ENCODE assay signal across 10 cellular contexts in the genomic region with DNA sequence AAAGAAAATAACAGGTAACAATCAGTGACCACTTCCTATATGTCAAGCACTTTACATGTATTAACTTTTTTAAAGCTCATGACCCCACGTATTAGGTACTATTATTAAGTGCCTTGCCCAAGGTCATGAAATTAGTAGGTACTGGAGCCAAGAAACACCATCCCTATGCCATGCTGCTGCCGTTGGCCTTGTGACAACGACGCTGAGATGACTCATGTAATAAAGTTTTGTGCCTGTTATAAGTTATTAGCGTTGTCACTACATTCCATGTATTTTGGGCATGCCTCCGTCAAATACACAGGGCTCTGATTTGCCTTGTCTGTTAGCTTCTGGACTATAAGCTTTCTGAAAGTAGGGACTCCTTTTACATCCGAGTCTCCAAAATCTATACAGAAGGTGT. TPM values are rescaled to one million over a fixed set of nuclear protein-coding genes. Genes with fewer than 3 reads are reported as not detected.
A peak's percentile ranks its signal among the peaks of the same experiment; 100 is the strongest.
DNase-seq lines count a peak whose midpoint lies in the region; ATAC-seq and TF ChIP-seq lines count a peak whose summit lies in the region.
"Had no signal": no experiment of that assay in that cellular context is flagged by ENCODE, and none has a peak within 500 bp of the region (broad histone marks: within the 10 kb centered on the region; RNA-seq: fewer than 3 reads in every experiment).

No MANE protein-coding gene starts in this region.

- H3K27me3 Mint-ChIP-seq in CD8-positive, alpha-beta memory T cell: no peaks in the 10 kb centered on the region

- TF ChIP-seq EP300 in gastroesophageal sphincter (IDR thresholded peaks at IDR 0.05): no peak

- no peak overlapping the region for H3K9ac ChIP-seq in parathyroid adenoma

- POLR2A ChIA-PET in CD8-positive, alpha-beta memory T cell (lab: Charles Lee): no interaction called here
- POLR2A ChIA-PET in OCI-LY7 (lab: Charles Lee): interaction anchor here (1.0 kb wide), 1 partner anchor 11 kb away, joined by 3 read pairs; no protein-coding TSS in a partner anchor

- WGBS in gastroesophageal sphincter (ENCODE audit: low coverage in 1 of 2), 2 donors: 82 to 91% methylated on average over 4 to 7 of the region's 7 CpGs

- no peak for TF ChIP-seq POLR2A in gastroesophageal sphincter (IDR thresholded peaks at IDR 0.05)

- no peak overlapping the region for H3K27ac ChIP-seq in CD8-positive, alpha-beta memory T cell (ENCODE audit: low read depth, low read length)
- no peak overlapping the region for H3K27ac ChIP-seq in OCI-LY7 (ENCODE audit: low read depth, low read length, poor library complexity, severe bottlenecking)
- H3K27ac ChIP-seq in coronary artery: peak overlapping the region in 1 of 2 donors; percentile 3
- H3K27ac ChIP-seq in parathyroid adenoma: no peak overlapping the region
- H3K27ac ChIP-seq in gastroesophageal sphincter: peak overlapping the region in 1 of 4 donors; percentile 14

- peaks cover 0 to 2% (median 0%) of the 10 kb centered on the region in 5 donors for H3K9me3 Mint-ChIP-seq in CD8-positive, alpha-beta memory T cell

- no peak overlapping the region for H3K4me3 ChIP-seq in CD8-positive, alpha-beta memory T cell (ENCODE audit: low read length)
- H3K4me3 ChIP-seq in OCI-LY7 (ENCODE audit: low read depth, low read length, poor library complexity, severe bottlenecking) (no peak overlapping the region), coronary artery (peak overlapping the region; percentile 84), parathyroid adenoma (ENCODE audit: low read depth, low read length) (peak overlapping the region; percentile 92), gastroesophageal sphincter (peak overlapping the region in 1 of 2 donors; percentile 92)

- TSS peak; percentile 54 for BruUV-seq in OCI-LY7 (replicated peaks; lab: Mats Ljungman, UMichigan)

- no peaks in the 10 kb centered on the region for H3K9me3 ChIP-seq in CD8-positive, alpha-beta memory T cell (ENCODE audit: low read length)
- no peaks in the 10 kb centered on the region for H3K9me3 ChIP-seq in OCI-LY7 (ENCODE audit: low read length)
- H3K9me3 ChIP-seq in parathyroid adenoma (ENCODE audit: control insufficient read depth, low read length): no peaks in the 10 kb centered on the region
- no peaks in the 10 kb centered on the region for H3K9me3 ChIP-seq in gastroesophageal sphincter

- H3K4me2 ChIP-seq in OCI-LY7 (ENCODE audit: low read length) (no peak overlapping the region), parathyroid adenoma (ENCODE audit: low read length) (peak overlapping the region; percentile 36)

- ATAC-seq in HG02970 (IDR thresholded peaks at IDR 0.05; ENCODE audit: low FRiP score, unreplicated experiment) (no peak), HG03045 (IDR thresholded peaks at IDR 0.05; ENCODE audit: unreplicated experiment) (no peak), gastroesophageal sphincter (no peak)

- H2AFZ ChIP-seq in OCI-LY7 (ENCODE audit: low read length) (no peak overlapping the region), parathyroid adenoma (no peak overlapping the region)

- peaks cover 26% of the 10 kb centered on the region for H3K4me1 ChIP-seq in CD8-positive, alpha-beta memory T cell (ENCODE audit: insufficient read depth, low read length)
- H3K4me1 ChIP-seq in OCI-LY7 (ENCODE audit: insufficient read depth, low read length, poor library complexity, severe bottlenecking) (peaks cover 11% of the 10 kb centered on the region), parathyroid adenoma (peaks cover 24% of the 10 kb centered on the region), gastroesophageal sphincter (peaks cover 0 to 57% (median 0%) of the 10 kb centered on the region in 3 donors)

- CTCF ChIA-PET in CD8-positive, alpha-beta memory T cell (lab: Charles Lee): interaction anchor here (0.8 to 3.0 kb wide), 3 partner anchors 83 to 184 kb away, joined by 3 to 9 read pairs (median 3); no protein-coding TSS in a partner anchor
- CTCF ChIA-PET in OCI-LY7 (lab: Charles Lee; ENCODE audit: unreplicated experiment): interaction anchor here (0.6 kb wide), 1 partner anchor 184 kb away, joined by 3 read pairs; no protein-coding TSS in a partner anchor

- H3K4me1 Mint-ChIP-seq in CD8-positive, alpha-beta memory T cell: peaks cover 52 to 70% (median 65%) of the 10 kb centered on the region in 3 donors

- peaks cover 0 to 8% (median 0%) of the 10 kb centered on the region in 3 donors for H3K36me3 Mint-ChIP-seq in CD8-positive, alpha-beta memory T cell

- intact Hi-C loops in OCI-LY7 (cut with micrococcal nuclease; ENCODE audit: unreplicated experiment): loop anchor here (2.0 kb wide), 1 partner anchor 184 kb away; no protein-coding TSS in a partner anchor

- H3K79me2 ChIP-seq in OCI-LY7 (ENCODE audit: insufficient read depth, low read depth, low read length): no peaks in the 10 kb centered on the region
- H3K79me2 ChIP-seq in parathyroid adenoma: peaks cover 14% of the 10 kb centered on the region

- no peaks in the 10 kb centered on the region for H3K27me3 ChIP-seq in CD8-positive, alpha-beta memory T cell (ENCODE audit: insufficient read depth, low read length, poor library complexity, severe bottlenecking)
- no peaks in the 10 kb centered on the region for H3K27me3 ChIP-seq in parathyroid adenoma (ENCODE audit: control insufficient read depth, insufficient read depth, low read length)
- H3K27me3 ChIP-seq in gastroesophageal sphincter: no peaks in the 10 kb centered on the region

- no peaks in the 10 kb centered on the region for H4K20me1 ChIP-seq in OCI-LY7 (ENCODE audit: insufficient read depth, low read length)

- peak overlapping the region in 6 of 8 donors; percentile 70 to 92 (median 83) for H3K27ac Mint-ChIP-seq in CD8-positive, alpha-beta memory T cell

- no peaks in the 10 kb centered on the region for H3K36me3 ChIP-seq in CD8-positive, alpha-beta memory T cell (ENCODE audit: insufficient read depth, low read length)
- no peaks in the 10 kb centered on the region for H3K36me3 ChIP-seq in OCI-LY7 (ENCODE audit: insufficient read depth, low read length)
- H3K36me3 ChIP-seq in parathyroid adenoma (ENCODE audit: control insufficient read depth, insufficient read depth, low read length): no peaks in the 10 kb centered on the region
- no peaks in the 10 kb centered on the region for H3K36me3 ChIP-seq in gastroesophageal sphincter

- DNase-seq in CD8-positive, alpha-beta memory T cell: no peak
- DNase-seq in OCI-LY7 (ENCODE audit: low spot score) (no peak), coronary artery (ENCODE audit: low spot score) (no peak), NCI-H446 (lab: John Stamatoyannopoulos, UW) (no peak)
- DNase-seq: NCI-H187 treated with DMSO at 0.1 percent for 48 hours had no signal

- no peaks in the 10 kb centered on the region for H3K9me2 ChIP-seq in OCI-LY7 (ENCODE audit: insufficient read depth, low read length)

- H3K4me3 Mint-ChIP-seq in CD8-positive, alpha-beta memory T cell: peak overlapping the region; percentile 86 to 94 (median 88)

- TF ChIP-seq CTCF in OCI-LY7 (conservative IDR thresholded peaks at IDR 0.05; ENCODE audit: low read length): no peak
- TF ChIP-seq CTCF in coronary artery (IDR thresholded peaks at IDR 0.05): no peak
- no peak for TF ChIP-seq CTCF in parathyroid adenoma (IDR thresholded peaks at IDR 0.05)
- TF ChIP-seq CTCF in gastroesophageal sphincter (IDR thresholded peaks at IDR 0.05): no peak

RNA-seq across cellular contexts. Expression of a gene that starts 1.4 kb away (rescaled TPM):
- 10 to 100 TPM; 16.2 to 19.1 TPM for total RNA-seq in CD8-positive, alpha-beta memory T cell
- polyA plus RNA-seq in CD8-positive, alpha-beta memory T cell: 37.7 TPM
- total RNA-seq in OCI-LY7 (2014; rRNA removed; shearing (Covaris generic)): 13.9 and 15.3 TPM in 2 replicates
- total RNA-seq in OCI-LY7 (2022) (14.1 and 18.3 TPM in 2 replicates), gastroesophageal sphincter (10 to 100 TPM; 29.4 to 51.2 (median 45.5) TPM)

RNA-seq across cellular contexts. Expression of a gene that starts 46.4 kb away (rescaled TPM):
- total RNA-seq in CD8-positive, alpha-beta memory T cell: not detected
- not detected for polyA plus RNA-seq in CD8-positive, alpha-beta memory T cell
- total RNA-seq in OCI-LY7 (2014; rRNA removed; shearing (Covaris generic)): not detected in 2 replicates
- total RNA-seq in OCI-LY7 (2022): not detected in 2 replicates
- total RNA-seq in gastroesophageal sphincter: not detected
- total RNA-seq: Daoy had no signal

Comparison
In these comparisons a context has a peak if more than half of its experiments do, and no peak if none do; other contexts are left out.
1. H3K4me3 ChIP-seq: peak in coronary artery (single experiment) and parathyroid adenoma (single experiment); none in CD8-positive, alpha-beta memory T cell (single experiment) and OCI-LY7 (single experiment).